Comparison of ENCODE assay signal across 22 cellular contexts in genomic region chr7:13832346-13832745, GRCh38.
DNase-seq lines count a peak whose midpoint lies in the region; ATAC-seq, FAIRE-seq and TF ChIP-seq lines count a peak whose summit lies in the region.
"Had no signal": no experiment of that assay in that cellular context is flagged by ENCODE, and none has a peak within 500 bp of the region (broad histone marks: within the 10 kb centered on the region; RNA-seq: fewer than 3 reads in every experiment).

No MANE protein-coding gene starts in this region.

- H3K27me3 ChIP-seq in PC-3 (ENCODE audit: low read length) (no peaks in the 10 kb centered on the region), pancreas (no peaks in the 10 kb centered on the region), Peyer's patch (no peaks in the 10 kb centered on the region), tibial artery (no peaks in the 10 kb centered on the region)
- H3K27me3 ChIP-seq: SJSA1 had no signal

- peak; percentile 22 for DNase-seq in ELR (ENCODE audit: low read depth)
- DNase-seq in PC-3 = peak; percentile 56
- peak; percentile 40 for DNase-seq in epithelial cell of esophagus (ENCODE audit: low read depth)
- no peak for DNase-seq in pancreas
- DNase-seq in Peyer's patch = no peak
- no peak for DNase-seq in tibial artery
- DNase-seq in occipital lobe (lab: John Stamatoyannopoulos, UW) = no peak
- DNase-seq: EL; H9; NCI-H1092; NCI-H1436; NCI-H187 treated with DMSO at 0.1 percent for 48 hours; NCI-H2107; NCI-H510A treated with DMSO at 0.1 percent for 48 hours; NCI-H774; NK-92 treated with Interleukin-12 subunit alpha and Interleukin-12 subunit beta, amount 100 ng/mL, for 24 hours had no signal

- POLR2A ChIA-PET in PC-3 (lab: Charles Lee; ENCODE audit: unreplicated experiment) = no interaction called here

- BruUV-seq in PC-3 (replicated peaks; lab: Mats Ljungman, UMichigan) = no TSS peak

- peak; percentile 41 for FAIRE-seq in pancreas (lab: Jason Lieb, UNC)
- FAIRE-seq: GM12878, K562 had no signal

- no peak overlapping the region for H3K4me3 ChIP-seq in PC-3 (ENCODE audit: low read length)
- no peak overlapping the region for H3K4me3 ChIP-seq in epithelial cell of esophagus (ENCODE audit: low read length)
- H3K4me3 ChIP-seq in pancreas = no peak overlapping the region
- no peak overlapping the region for H3K4me3 ChIP-seq in Peyer's patch
- no peak overlapping the region for H3K4me3 ChIP-seq in tibial artery
- H3K4me3 ChIP-seq: GM12878, K562, SJSA1 had no signal

- no peak for TF ChIP-seq POLR2A in Peyer's patch (IDR thresholded peaks at IDR 0.05)

- H2AFZ ChIP-seq in PC-3 (ENCODE audit: low read length) = no peak overlapping the region

- H3F3A ChIP-seq in PC-3 (ENCODE audit: low read length, unreplicated experiment) = no peaks in the 10 kb centered on the region

- H3K79me2 ChIP-seq in PC-3 (ENCODE audit: low read length) = no peaks in the 10 kb centered on the region

- CTCF ChIA-PET in PC-3 (lab: Charles Lee) = no interaction called here

- H3K9me3 ChIP-seq in PC-3 (ENCODE audit: low read length) = no peaks in the 10 kb centered on the region
- no peaks in the 10 kb centered on the region for H3K9me3 ChIP-seq in pancreas
- H3K9me3 ChIP-seq in Peyer's patch = no peaks in the 10 kb centered on the region
- no peaks in the 10 kb centered on the region for H3K9me3 ChIP-seq in tibial artery
- H3K9me3 ChIP-seq: SJSA1 had no signal

- H4K20me1 ChIP-seq in PC-3 (ENCODE audit: low read length) = no peaks in the 10 kb centered on the region

- H3K4me1 ChIP-seq in PC-3 (ENCODE audit: insufficient read depth, low read length) (peaks cover 35% of the 10 kb centered on the region), pancreas (no peaks in the 10 kb centered on the region), Peyer's patch (peaks cover 0 to 5% (median 0%) of the 10 kb centered on the region in 4 donors), tibial artery (peaks cover 0 to 8% (median 2%) of the 10 kb centered on the region in 4 donors)

- intact Hi-C loops in PC-3 (cut with micrococcal nuclease) (no loop called here), pancreas (cut with DNase I) (no loop called here), tibial artery (cut with DNase I; ENCODE audit: low total_unique reads) (no loop called here)

- H3K36me3 ChIP-seq in PC-3 (ENCODE audit: low read depth, low read length) (no peaks in the 10 kb centered on the region), pancreas (no peaks in the 10 kb centered on the region), Peyer's patch (no peaks in the 10 kb centered on the region), tibial artery (no peaks in the 10 kb centered on the region)
- H3K36me3 ChIP-seq: SJSA1 had no signal

- no peaks in the 10 kb centered on the region for H3K9me2 ChIP-seq in PC-3 (replicated peaks; ENCODE audit: low read length)

- peak; percentile 41 for ATAC-seq in PC-3
- no peak for ATAC-seq in pancreas
- ATAC-seq: GM12878, K562, Panc1, Right ventricle myocardium inferior had no signal

- H3K4me2 ChIP-seq in PC-3 (ENCODE audit: low read length) = no peak overlapping the region

- H3K27ac ChIP-seq in PC-3 (ENCODE audit: low read length) (peak overlapping the region; percentile 3; the same call in 1 of the 2 replicates), pancreas (no peak overlapping the region), Peyer's patch (no peak overlapping the region), tibial artery (no peak overlapping the region)
- H3K27ac ChIP-seq: C4-2B, SJSA1 had no signal

- no peak overlapping the region for H3K9ac ChIP-seq in PC-3 (ENCODE audit: low read length)

- TF ChIP-seq CTCF in PC-3 (conservative IDR thresholded peaks at IDR 0.05; ENCODE audit: low read depth, low read length) = no peak
- TF ChIP-seq CTCF in epithelial cell of esophagus (IDR thresholded peaks at IDR 0.05; ENCODE audit: insufficient read depth, low read depth, low read length, missing control alignments) = no peak
- no peak for TF ChIP-seq CTCF in pancreas (IDR thresholded peaks at IDR 0.05)
- TF ChIP-seq CTCF in Peyer's patch (IDR thresholded peaks at IDR 0.05) = no peak
- TF ChIP-seq CTCF in tibial artery (IDR thresholded peaks at IDR 0.05) = no peak

Comparison
In these comparisons a context has a peak if more than half of its experiments do, and no peak if none do; other contexts are left out.
1. DNase-seq: peak in ELR (single experiment), PC-3 (single experiment) and epithelial cell of esophagus (single experiment); none in pancreas (0 of 6), Peyer's patch (0 of 3), tibial artery (0 of 2) and occipital lobe (single experiment).